In genomic region chr1:245092638-245092976, GRCh38 we compare ENCODE assay signal across 1 cellular context.
TF ChIP-seq lines count a peak whose summit lies in the region.

No MANE protein-coding gene starts in this region.

TF ChIP-seq in GM23338, 12 proteins besides CTCF, POLR2A, EP300 and RAD21 (continued from another document):
- TF ChIP-seq REST (IDR thresholded peaks at IDR 0.05; ENCODE audit: unreplicated experiment) = no peak
- TF ChIP-seq EZH2 (IDR thresholded peaks at IDR 0.05; ENCODE audit: low read depth, unreplicated experiment) = no peak
- TF ChIP-seq ZNF331 (CRISPR knock-in tag; IDR thresholded peaks at IDR 0.05; ENCODE audit: low read depth) = no peak
- no peak for TF ChIP-seq NANOG (IDR thresholded peaks at IDR 0.05; ENCODE audit: borderline replicate concordance)
- no peak for TF ChIP-seq CREB1 (CRISPR knock-in tag; IDR thresholded peaks at IDR 0.05; ENCODE audit: low read depth)
- no peak for TF ChIP-seq POLR2AphosphoS5 (IDR thresholded peaks at IDR 0.05; ENCODE audit: low read depth)
- no peak for TF ChIP-seq STAT1 (IDR thresholded peaks at IDR 0.05; ENCODE audit: unreplicated experiment)
- TF ChIP-seq ZNF114 (CRISPR knock-in tag; IDR thresholded peaks at IDR 0.05) = no peak
- TF ChIP-seq, protein P1, sequence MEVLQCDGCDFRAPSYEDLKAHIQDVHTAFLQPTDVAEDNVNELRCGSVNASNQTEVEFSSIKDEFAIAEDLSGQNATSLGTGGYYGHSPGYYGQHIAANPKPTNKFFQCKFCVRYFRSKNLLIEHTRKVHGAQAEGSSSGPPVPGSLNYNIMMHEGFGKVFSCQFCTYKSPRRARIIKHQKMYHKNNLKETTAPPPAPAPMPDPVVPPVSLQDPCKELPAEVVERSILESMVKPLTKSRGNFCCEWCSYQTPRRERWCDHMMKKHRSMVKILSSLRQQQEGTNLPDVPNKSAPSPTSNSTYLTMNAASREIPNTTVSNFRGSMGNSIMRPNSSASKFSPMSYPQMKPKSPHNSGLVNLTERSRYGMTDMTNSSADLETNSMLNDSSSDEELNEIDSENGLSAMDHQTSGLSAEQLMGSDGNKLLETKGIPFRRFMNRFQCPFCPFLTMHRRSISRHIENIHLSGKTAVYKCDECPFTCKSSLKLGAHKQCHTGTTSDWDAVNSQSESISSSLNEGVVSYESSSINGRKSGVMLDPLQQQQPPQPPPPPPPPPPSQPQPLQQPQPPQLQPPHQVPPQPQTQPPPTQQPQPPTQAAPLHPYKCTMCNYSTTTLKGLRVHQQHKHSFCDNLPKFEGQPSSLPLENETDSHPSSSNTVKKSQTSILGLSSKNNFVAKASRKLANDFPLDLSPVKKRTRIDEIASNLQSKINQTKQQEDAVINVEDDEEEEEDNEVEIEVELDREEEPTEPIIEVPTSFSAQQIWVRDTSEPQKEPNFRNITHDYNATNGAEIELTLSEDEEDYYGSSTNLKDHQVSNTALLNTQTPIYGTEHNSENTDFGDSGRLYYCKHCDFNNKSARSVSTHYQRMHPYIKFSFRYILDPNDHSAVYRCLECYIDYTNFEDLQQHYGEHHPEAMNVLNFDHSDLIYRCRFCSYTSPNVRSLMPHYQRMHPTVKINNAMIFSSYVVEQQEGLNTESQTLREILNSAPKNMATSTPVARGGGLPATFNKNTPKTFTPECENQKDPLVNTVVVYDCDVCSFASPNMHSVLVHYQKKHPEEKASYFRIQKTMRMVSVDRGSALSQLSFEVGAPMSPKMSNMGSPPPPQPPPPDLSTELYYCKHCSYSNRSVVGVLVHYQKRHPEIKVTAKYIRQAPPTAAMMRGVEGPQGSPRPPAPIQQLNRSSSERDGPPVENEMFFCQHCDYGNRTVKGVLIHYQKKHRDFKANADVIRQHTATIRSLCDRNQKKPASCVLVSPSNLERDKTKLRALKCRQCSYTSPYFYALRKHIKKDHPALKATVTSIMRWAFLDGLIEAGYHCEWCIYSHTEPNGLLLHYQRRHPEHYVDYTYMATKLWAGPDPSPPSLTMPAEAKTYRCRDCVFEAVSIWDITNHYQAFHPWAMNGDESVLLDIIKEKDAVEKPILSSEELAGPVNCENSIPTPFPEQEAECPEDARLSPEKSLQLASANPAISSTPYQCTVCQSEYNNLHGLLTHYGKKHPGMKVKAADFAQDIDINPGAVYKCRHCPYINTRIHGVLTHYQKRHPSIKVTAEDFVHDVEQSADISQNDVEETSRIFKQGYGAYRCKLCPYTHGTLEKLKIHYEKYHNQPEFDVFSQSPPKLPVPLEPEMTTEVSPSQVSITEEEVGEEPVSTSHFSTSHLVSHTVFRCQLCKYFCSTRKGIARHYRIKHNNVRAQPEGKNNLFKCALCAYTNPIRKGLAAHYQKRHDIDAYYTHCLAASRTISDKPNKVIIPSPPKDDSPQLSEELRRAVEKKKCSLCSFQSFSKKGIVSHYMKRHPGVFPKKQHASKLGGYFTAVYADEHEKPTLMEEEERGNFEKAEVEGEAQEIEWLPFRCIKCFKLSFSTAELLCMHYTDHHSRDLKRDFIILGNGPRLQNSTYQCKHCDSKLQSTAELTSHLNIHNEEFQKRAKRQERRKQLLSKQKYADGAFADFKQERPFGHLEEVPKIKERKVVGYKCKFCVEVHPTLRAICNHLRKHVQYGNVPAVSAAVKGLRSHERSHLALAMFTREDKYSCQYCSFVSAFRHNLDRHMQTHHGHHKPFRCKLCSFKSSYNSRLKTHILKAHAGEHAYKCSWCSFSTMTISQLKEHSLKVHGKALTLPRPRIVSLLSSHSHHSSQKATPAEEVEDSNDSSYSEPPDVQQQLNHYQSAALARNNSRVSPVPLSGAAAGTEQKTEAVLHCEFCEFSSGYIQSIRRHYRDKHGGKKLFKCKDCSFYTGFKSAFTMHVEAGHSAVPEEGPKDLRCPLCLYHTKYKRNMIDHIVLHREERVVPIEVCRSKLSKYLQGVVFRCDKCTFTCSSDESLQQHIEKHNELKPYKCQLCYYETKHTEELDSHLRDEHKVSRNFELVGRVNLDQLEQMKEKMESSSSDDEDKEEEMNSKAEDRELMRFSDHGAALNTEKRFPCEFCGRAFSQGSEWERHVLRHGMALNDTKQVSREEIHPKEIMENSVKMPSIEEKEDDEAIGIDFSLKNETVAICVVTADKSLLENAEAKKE (CRISPR knock-in tag; IDR thresholded peaks at IDR 0.05) = no peak
